35 cellular contexts compared by ENCODE assay signal in genomic region chr1:37656881-37657280, GRCh38. TPM values are rescaled to one million over a fixed set of nuclear protein-coding genes. Genes with fewer than 3 reads are reported as not detected.
"Had no signal": no experiment of that assay in that cellular context is flagged by ENCODE, and none has a peak within 500 bp of the region (broad histone marks: within the 10 kb centered on the region; RNA-seq: fewer than 3 reads in every experiment).

No MANE protein-coding gene starts in this region.

- H3K4me3 ChIP-seq: adrenal gland, body of pancreas, breast epithelium, MG63, SJCRH30, SK-N-MC had no signal

- H3K27ac ChIP-seq: adrenal gland, body of pancreas, breast epithelium, SJCRH30, SK-N-MC had no signal

- H3K4me3 Mint-ChIP-seq: activated CD4-positive, alpha-beta memory T cell treated with anti-CD3 and anti-CD28 coated beads for 36 hours; activated naive CD4-positive, alpha-beta T cell treated with anti-CD3 and anti-CD28 coated beads for 36 hours; activated T-cell treated with anti-CD3 and anti-CD28 coated beads, Interleukin-2, amount 50 U/mL, for 4 hours; activated T-helper 1 cell treated with anti-CD3 and anti-CD28 coated beads, Interleukin-12 subunit alpha, Interleukin-12 subunit beta, Interleukin-2, Interleukin-4 antibody, amounts not matched to agents 30 ng/mL and 10 ng/mL and 1 ng/mL, durations not matched to agents 14 hours and 24 hours and 36 hours; WTC11 had no signal

- ATAC-seq: activated naive CD4-positive, alpha-beta T cell treated with anti-CD3 and anti-CD28 coated beads, Interleukin-2, amount 50 U/mL, for 72 hours; activated T-cell treated with anti-CD3 and anti-CD28 coated beads, Interleukin-2, amount 50 U/mL, for 4 hours; body of pancreas; Panc1; WTC11 had no signal

- H3K9me3 Mint-ChIP-seq: activated CD4-positive, alpha-beta memory T cell treated with anti-CD3 and anti-CD28 coated beads for 36 hours; activated naive CD4-positive, alpha-beta T cell treated with anti-CD3 and anti-CD28 coated beads for 36 hours; activated naive CD4-positive, alpha-beta T cell treated with anti-CD3 and anti-CD28 coated beads, Interleukin-2, amount 50 U/mL, for 72 hours; activated T-cell treated with anti-CD3 and anti-CD28 coated beads, Interleukin-2, amount 50 U/mL, for 4 hours; activated T-helper 1 cell treated with anti-CD3 and anti-CD28 coated beads, Interleukin-12 subunit alpha, Interleukin-12 subunit beta, Interleukin-2, Interleukin-4 antibody, amounts not matched to agents 30 ng/mL and 10 ng/mL and 1 ng/mL, durations not matched to agents 14 hours and 24 hours and 36 hours; WTC11 had no signal

- H3K36me3 ChIP-seq: adrenal gland, breast epithelium, MG63, SJCRH30 had no signal

- H3K27me3 ChIP-seq: MG63 had no signal

- H3K9me3 ChIP-seq: adrenal gland, body of pancreas, breast epithelium, MG63, SJCRH30 had no signal

- DNase-seq: activated CD4-positive, alpha-beta memory T cell treated with anti-CD3 and anti-CD28 coated beads for 36 hours; activated CD4-positive, alpha-beta T cell treated with anti-CD3 and anti-CD28 coated beads for 4 hours; activated CD4-positive, alpha-beta T cell treated with anti-CD3 and anti-CD28 coated beads, Interleukin-2, amount 50 U/mL, for 1 hour; activated CD4-positive, CD25-positive, alpha-beta regulatory T cell treated with anti-CD3 and anti-CD28 coated beads, Interleukin-2, amount 50 U/mL, for 72 hours; activated CD8-positive, alpha-beta memory T cell treated with anti-CD3 and anti-CD28 coated beads, Interleukin-2, amount 50 U/mL, for 4 hours; activated gamma-delta T cell treated with Interleukin-2 at 50 U/mL for 16 hours; activated naive CD4-positive, alpha-beta T cell treated with anti-CD3 and anti-CD28 coated beads for 36 hours; activated T-cell treated with anti-CD3 and anti-CD28 coated beads for 4 hours; activated T-cell treated with anti-CD3 and anti-CD28 coated beads, Interleukin-2, amount 50 U/mL, for 4 hours; adrenal gland; body of pancreas; caudate nucleus; cerebellar nuclear complex; Kasumi-1; KG1; MG63; NCI-H1092; NCI-H1436 treated with DMSO at 0.1 percent for 48 hours; NCI-H1694 treated with DMSO at 0.1 percent for 48 hours; NCI-H2029; NCI-H524 treated with DMSO at 0.1 percent for 48 hours; SHP77; T1000 had no signal

- H3K36me3 Mint-ChIP-seq: activated CD4-positive, alpha-beta memory T cell treated with anti-CD3 and anti-CD28 coated beads for 36 hours; activated naive CD4-positive, alpha-beta T cell treated with anti-CD3 and anti-CD28 coated beads, Interleukin-2, amount 50 U/mL, for 72 hours; WTC11 had no signal

- H3K27ac Mint-ChIP-seq: activated CD4-positive, alpha-beta memory T cell treated with anti-CD3 and anti-CD28 coated beads for 36 hours; activated naive CD4-positive, alpha-beta T cell treated with anti-CD3 and anti-CD28 coated beads for 36 hours; activated naive CD4-positive, alpha-beta T cell treated with anti-CD3 and anti-CD28 coated beads, Interleukin-2, amount 50 U/mL, for 72 hours; activated T-helper 1 cell treated with anti-CD3 and anti-CD28 coated beads, Interleukin-12 subunit alpha, Interleukin-12 subunit beta, Interleukin-2, Interleukin-4 antibody, amounts not matched to agents 30 ng/mL and 10 ng/mL and 1 ng/mL, durations not matched to agents 14 hours and 24 hours and 36 hours; WTC11 had no signal

- H3K4me1 ChIP-seq: adrenal gland, body of pancreas, breast epithelium had no signal

RNA-seq across cellular contexts. Expression of gene RSPO1, which starts 22.2 kb away (rescaled TPM):
- total RNA-seq: activated CD4-positive, alpha-beta memory T cell treated with anti-CD3 and anti-CD28 coated beads for 36 hours; activated naive CD4-positive, alpha-beta T cell treated with anti-CD3 and anti-CD28 coated beads for 36 hours; activated naive CD4-positive, alpha-beta T cell treated with anti-CD3 and anti-CD28 coated beads, Interleukin-2, amount 50 U/mL, for 72 hours; activated T-cell treated with anti-CD3 and anti-CD28 coated beads, Interleukin-2, amount 50 U/mL, for 4 hours; activated T-helper 1 cell treated with anti-CD3 and anti-CD28 coated beads, Interleukin-12 subunit alpha, Interleukin-12 subunit beta, Interleukin-2, Interleukin-4 antibody, amounts not matched to agents 30 ng/mL and 10 ng/mL and 1 ng/mL, durations not matched to agents 14 hours and 24 hours and 36 hours; astrocyte; NCI-H460; RPMI7951; SJCRH30; T-helper 1 cell treated with Interleukin-12 subunit alpha and Interleukin-12 subunit beta and Interleukin-4 antibody, amounts not matched to agents 30 ng/mL and 1 ng/mL, for 36 hours; T-helper 2 cell treated with Interferon-gamma antibody and Interleukin-4, amounts not matched to agents 100 ng/mL and 5 ng/mL, for 36 hours had no signal

RNA-seq across cellular contexts. Expression of gene CDCA8, which starts 35.4 kb away (rescaled TPM):
- total RNA-seq: body of pancreas had no signal
